ENCODE assay signal across 1 cellular context in the genomic region with DNA sequence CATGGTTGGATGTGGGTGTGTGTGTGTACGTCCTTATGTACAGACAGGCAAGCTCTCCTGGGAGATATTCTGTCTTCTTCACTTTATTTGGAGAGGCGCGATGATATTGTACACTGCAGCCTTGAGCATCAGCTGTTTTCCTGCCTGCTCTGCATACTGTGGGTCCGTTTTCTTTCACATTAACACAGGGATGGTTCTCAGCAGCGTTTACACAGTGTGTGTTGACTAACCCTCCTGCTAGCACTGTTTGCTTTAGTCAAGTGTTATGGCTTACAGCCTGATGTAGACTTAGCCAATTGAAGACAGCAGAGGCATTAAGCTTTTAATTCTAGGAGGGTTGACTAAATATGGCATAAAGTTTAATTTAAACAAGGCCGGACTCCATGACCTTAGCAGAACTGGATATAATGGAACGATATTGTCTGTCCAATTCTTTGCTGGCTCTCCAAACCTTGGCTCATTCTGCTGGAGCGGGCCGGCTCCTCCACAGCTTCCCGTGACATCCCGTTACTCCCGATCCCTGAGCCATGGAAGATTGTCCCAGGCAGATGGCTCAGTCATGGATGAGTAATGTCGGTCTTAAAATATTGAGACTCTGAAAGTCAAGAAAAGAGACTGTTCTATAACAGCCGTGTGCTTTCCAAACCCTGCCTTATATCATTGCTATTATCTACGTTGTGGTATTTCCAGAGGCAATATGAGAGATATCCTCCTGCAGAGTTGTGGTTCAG.
TF ChIP-seq lines count a peak whose summit lies in the region.

No MANE protein-coding gene starts in this region.

TF ChIP-seq in K562, 482 proteins besides CTCF, POLR2A, EP300 and RAD21 (continued from another document):
- TF ChIP-seq, protein P1, sequence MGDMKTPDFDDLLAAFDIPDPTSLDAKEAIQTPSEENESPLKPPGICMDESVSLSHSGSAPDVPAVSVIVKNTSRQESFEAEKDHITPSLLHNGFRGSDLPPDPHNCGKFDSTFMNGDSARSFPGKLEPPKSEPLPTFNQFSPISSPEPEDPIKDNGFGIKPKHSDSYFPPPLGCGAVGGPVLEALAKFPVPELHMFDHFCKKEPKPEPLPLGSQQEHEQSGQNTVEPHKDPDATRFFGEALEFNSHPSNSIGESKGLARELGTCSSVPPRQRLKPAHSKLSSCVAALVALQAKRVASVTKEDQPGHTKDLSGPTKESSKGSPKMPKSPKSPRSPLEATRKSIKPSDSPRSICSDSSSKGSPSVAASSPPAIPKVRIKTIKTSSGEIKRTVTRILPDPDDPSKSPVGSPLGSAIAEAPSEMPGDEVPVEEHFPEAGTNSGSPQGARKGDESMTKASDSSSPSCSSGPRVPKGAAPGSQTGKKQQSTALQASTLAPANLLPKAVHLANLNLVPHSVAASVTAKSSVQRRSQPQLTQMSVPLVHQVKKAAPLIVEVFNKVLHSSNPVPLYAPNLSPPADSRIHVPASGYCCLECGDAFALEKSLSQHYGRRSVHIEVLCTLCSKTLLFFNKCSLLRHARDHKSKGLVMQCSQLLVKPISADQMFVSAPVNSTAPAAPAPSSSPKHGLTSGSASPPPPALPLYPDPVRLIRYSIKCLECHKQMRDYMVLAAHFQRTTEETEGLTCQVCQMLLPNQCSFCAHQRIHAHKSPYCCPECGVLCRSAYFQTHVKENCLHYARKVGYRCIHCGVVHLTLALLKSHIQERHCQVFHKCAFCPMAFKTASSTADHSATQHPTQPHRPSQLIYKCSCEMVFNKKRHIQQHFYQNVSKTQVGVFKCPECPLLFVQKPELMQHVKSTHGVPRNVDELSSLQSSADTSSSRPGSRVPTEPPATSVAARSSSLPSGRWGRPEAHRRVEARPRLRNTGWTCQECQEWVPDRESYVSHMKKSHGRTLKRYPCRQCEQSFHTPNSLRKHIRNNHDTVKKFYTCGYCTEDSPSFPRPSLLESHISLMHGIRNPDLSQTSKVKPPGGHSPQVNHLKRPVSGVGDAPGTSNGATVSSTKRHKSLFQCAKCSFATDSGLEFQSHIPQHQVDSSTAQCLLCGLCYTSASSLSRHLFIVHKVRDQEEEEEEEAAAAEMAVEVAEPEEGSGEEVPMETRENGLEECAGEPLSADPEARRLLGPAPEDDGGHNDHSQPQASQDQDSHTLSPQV (IDR thresholded peaks at IDR 0.05): no peak
